In the genomic region with DNA sequence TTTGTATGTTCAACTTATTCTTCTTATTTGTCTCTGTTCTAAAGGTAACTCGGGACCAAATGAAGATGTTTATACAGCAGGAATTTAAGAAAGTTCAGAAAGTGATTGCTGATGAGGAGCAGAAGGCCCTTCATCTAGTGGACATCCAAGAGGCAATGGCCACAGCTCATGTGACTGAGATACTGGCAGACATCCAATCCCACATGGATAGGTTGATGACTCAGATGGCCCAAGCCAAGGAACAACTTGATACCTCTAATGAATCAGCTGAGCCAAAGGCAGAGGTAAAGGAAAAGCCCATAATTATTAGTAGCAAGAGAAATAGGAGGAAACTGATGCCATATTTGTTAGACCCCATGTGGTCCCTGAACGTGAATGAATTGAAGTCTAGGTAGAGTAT, we compare ENCODE assay signal across 11 cellular contexts.
DNase-seq lines count a peak whose midpoint lies in the region; ATAC-seq and TF ChIP-seq lines count a peak whose summit lies in the region.
"Had no signal": no experiment of that assay in that cellular context is flagged by ENCODE, and none has a peak within 500 bp of the region (broad histone marks: within the 10 kb centered on the region; RNA-seq: fewer than 3 reads in every experiment).

No MANE protein-coding gene starts in this region.

- peaks cover 43% of the 10 kb centered on the region for H3K36me3 Mint-ChIP-seq in osteocyte (ENCODE audit: unreplicated experiment)

- H3K27me3 Mint-ChIP-seq in osteocyte (ENCODE audit: unreplicated experiment) = no peaks in the 10 kb centered on the region
- H3K27me3 Mint-ChIP-seq: activated B cell treated with CpG ODN at 0.5 μM for 24 hours had no signal

- DNase-seq in H4 (ENCODE audit: low spot score) = peak; percentile 62
- DNase-seq in NCI-H226 = peak; percentile 53
- DNase-seq in dermis blood vessel endothelial cell = peak; percentile 53
- DNase-seq in osteocyte (ENCODE audit: extremely low spot score, unreplicated experiment) = no peak
- DNase-seq in CD1c-positive myeloid dendritic cell (ENCODE audit: extremely low spot score) = no peak
- no peak for DNase-seq in stimulated activated CD4-positive, alpha-beta T cell treated with anti-CD3 and anti-CD28 coated beads, Interleukin-15, amount 100 ng/mL, for 24 hours
- DNase-seq: activated B cell treated with CpG ODN at 0.5 μM for 24 hours, activated T-cell treated with anti-CD3 and anti-CD28 coated beads for 4 hours, right lobe of liver had no signal

- peaks cover 18% of the 10 kb centered on the region for H3K9me3 Mint-ChIP-seq in osteocyte (ENCODE audit: unreplicated experiment)

- no peak overlapping the region for H3K4me3 Mint-ChIP-seq in osteocyte (ENCODE audit: unreplicated experiment)
- H3K4me3 Mint-ChIP-seq: activated B cell treated with CpG ODN at 0.5 μM for 24 hours had no signal

- TF ChIP-seq CTCF in osteocyte (IDR thresholded peaks at IDR 0.05) = no peak

- ATAC-seq in HG02938 (IDR thresholded peaks at IDR 0.05; ENCODE audit: unreplicated experiment) (no peak), GM21619 (IDR thresholded peaks at IDR 0.05; ENCODE audit: unreplicated experiment) (no peak)

- peaks cover 8% of the 10 kb centered on the region for H3K4me1 Mint-ChIP-seq in osteocyte (ENCODE audit: unreplicated experiment)

- peak overlapping the region; percentile 13 for H3K27ac Mint-ChIP-seq in osteocyte (ENCODE audit: unreplicated experiment)
- H3K27ac Mint-ChIP-seq: activated B cell treated with CpG ODN at 0.5 μM for 24 hours had no signal

Comparison
In these comparisons a context has a peak if more than half of its experiments do, and no peak if none do; other contexts are left out.
1. DNase-seq: peak in H4 (single experiment), NCI-H226 (single experiment) and dermis blood vessel endothelial cell (single experiment); none in osteocyte (single experiment), CD1c-positive myeloid dendritic cell (single experiment) and stimulated activated CD4-positive, alpha-beta T cell treated with anti-CD3 and anti-CD28 coated beads, Interleukin-15, amount 100 ng/mL, for 24 hours (single experiment).